9 cellular contexts compared by ENCODE assay signal in the genomic region with DNA sequence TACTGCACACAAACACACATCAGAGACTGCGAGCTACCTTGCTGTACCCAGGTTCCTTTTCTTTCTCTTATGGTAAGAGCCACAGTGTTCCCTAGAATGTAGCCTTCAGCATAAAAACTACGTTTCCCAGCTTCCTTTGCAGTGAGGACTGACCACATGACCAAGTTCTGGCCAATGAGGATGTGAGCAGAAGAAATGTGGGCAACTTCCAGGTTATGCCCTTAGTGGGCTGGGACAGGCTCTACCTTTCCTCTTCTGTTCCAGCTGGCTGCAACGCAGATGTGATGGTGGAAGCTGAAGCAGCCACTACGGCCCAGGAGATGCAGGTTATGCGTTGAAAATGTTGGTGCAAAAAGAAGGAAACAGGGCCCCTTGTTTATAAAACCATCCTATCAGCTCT. TPM values are rescaled to one million over a fixed set of nuclear protein-coding genes. Genes with fewer than 3 reads are reported as not detected.
DNase-seq lines count a peak whose midpoint lies in the region; ATAC-seq, FAIRE-seq and TF ChIP-seq lines count a peak whose summit lies in the region.
"Had no signal": no experiment of that assay in that cellular context is flagged by ENCODE, and none has a peak within 500 bp of the region (broad histone marks: within the 10 kb centered on the region; RNA-seq: fewer than 3 reads in every experiment).

No MANE protein-coding gene starts in this region.

- intact Hi-C loops in OCI-LY7 (cut with micrococcal nuclease; ENCODE audit: unreplicated experiment): no loop called here

- H3K27ac ChIP-seq in CD4-positive, CD25-positive, alpha-beta regulatory T cell (ENCODE audit: insufficient read depth, low read length, poor library complexity, severe bottlenecking): no peak overlapping the region
- no peak overlapping the region for H3K27ac ChIP-seq in OCI-LY7 (ENCODE audit: low read depth, low read length, poor library complexity, severe bottlenecking)
- H3K27ac ChIP-seq: parathyroid adenoma had no signal

- H4K20me1 ChIP-seq in OCI-LY7 (ENCODE audit: insufficient read depth, low read length): no peaks in the 10 kb centered on the region

- no peaks in the 10 kb centered on the region for H3K79me2 ChIP-seq in OCI-LY7 (ENCODE audit: insufficient read depth, low read depth, low read length)
- H3K79me2 ChIP-seq: parathyroid adenoma had no signal

- H3K27me3 Mint-ChIP-seq in CD4-positive, CD25-positive, alpha-beta regulatory T cell: no peaks in the 10 kb centered on the region

- no peaks in the 10 kb centered on the region for H3K4me1 ChIP-seq in CD4-positive, CD25-positive, alpha-beta regulatory T cell (ENCODE audit: control insufficient read depth, insufficient read depth, low read length, poor library complexity, severe bottlenecking)
- no peaks in the 10 kb centered on the region for H3K4me1 ChIP-seq in OCI-LY7 (ENCODE audit: insufficient read depth, low read length, poor library complexity, severe bottlenecking)
- H3K4me1 ChIP-seq: parathyroid adenoma had no signal

- POLR2A ChIA-PET in OCI-LY7 (lab: Charles Lee): interaction anchor here (0.6 kb wide), 1 partner anchor 1352 kb away, joined by 3 read pairs; a partner anchor contains a TSS

- no peak for TF ChIP-seq POLR2A in GM12892 (IDR thresholded peaks at IDR 0.05; ENCODE audit: low read depth, low read length)
- TF ChIP-seq POLR2A in erythroblast (IDR thresholded peaks at IDR 0.05; ENCODE audit: low read length): no peak

- H3K36me3 ChIP-seq in CD4-positive, CD25-positive, alpha-beta regulatory T cell (ENCODE audit: control insufficient read depth, insufficient read depth, low read length): peaks cover 81% of the 10 kb centered on the region
- H3K36me3 ChIP-seq in OCI-LY7 (ENCODE audit: insufficient read depth, low read length): peaks cover 46% of the 10 kb centered on the region; the same call in 1 of the 2 replicates

- BruUV-seq in OCI-LY7 (replicated peaks; lab: Mats Ljungman, UMichigan): no TSS peak

- peaks cover 54% of the 10 kb centered on the region for H3K36me3 Mint-ChIP-seq in CD4-positive, CD25-positive, alpha-beta regulatory T cell

- peak; percentile 69 for FAIRE-seq in GM12892 (lab: Jason Lieb, UNC)

- CTCF ChIA-PET in OCI-LY7 (lab: Charles Lee; ENCODE audit: unreplicated experiment): no interaction called here

- no peak for ATAC-seq in CD4-positive, CD25-positive, alpha-beta regulatory T cell (ENCODE audit: low read depth in 2 of 2)
- ATAC-seq in GM21526 (IDR thresholded peaks at IDR 0.05; ENCODE audit: low FRiP score, unreplicated experiment) (no peak), GM21723 (IDR thresholded peaks at IDR 0.05; ENCODE audit: unreplicated experiment) (no peak)

- H3K4me3 ChIP-seq in CD4-positive, CD25-positive, alpha-beta regulatory T cell (ENCODE audit: low read depth, low read length): no peak overlapping the region
- H3K4me3 ChIP-seq in OCI-LY7 (ENCODE audit: low read depth, low read length, poor library complexity, severe bottlenecking): no peak overlapping the region

- H3K9me2 ChIP-seq in OCI-LY7 (ENCODE audit: insufficient read depth, low read length): no peaks in the 10 kb centered on the region

- TF ChIP-seq CTCF in OCI-LY7 (conservative IDR thresholded peaks at IDR 0.05; ENCODE audit: low read length): no peak

- H2AFZ ChIP-seq in OCI-LY7 (ENCODE audit: low read length): no peak overlapping the region
- H2AFZ ChIP-seq: parathyroid adenoma had no signal

- H3K9me3 ChIP-seq in CD4-positive, CD25-positive, alpha-beta regulatory T cell (ENCODE audit: control insufficient read depth in 2 of 2, low read length in 2 of 2): no peaks in the 10 kb centered on the region
- H3K9me3 ChIP-seq in OCI-LY7 (ENCODE audit: low read length): no peaks in the 10 kb centered on the region

- no peak overlapping the region for H3K4me3 Mint-ChIP-seq in CD4-positive, CD25-positive, alpha-beta regulatory T cell

- peak in 2 of 3 donors; percentile 13 to 35 for DNase-seq in CD4-positive, CD25-positive, alpha-beta regulatory T cell
- peak; percentile 51 for DNase-seq in GM12892 (ENCODE audit: insufficient read length)
- peak; percentile 68 for DNase-seq in OCI-LY7 (ENCODE audit: low spot score)
- DNase-seq in erythroblast (lab: John Stamatoyannopoulos, UW): peak; percentile 30 to 60
- DNase-seq in mesenteric fat pad (ENCODE audit: low spot score): no peak
- DNase-seq in dedifferentiated amniotic fluid mesenchymal stem cell (ENCODE audit: extremely low spot score): no peak

- H3K9me3 Mint-ChIP-seq in CD4-positive, CD25-positive, alpha-beta regulatory T cell: peaks cover 0 to 1% (median 0%) of the 10 kb centered on the region in 7 donors

- no peaks in the 10 kb centered on the region for H3K27me3 ChIP-seq in CD4-positive, CD25-positive, alpha-beta regulatory T cell (ENCODE audit: control insufficient read depth, insufficient read depth, low read length)

- peaks cover 0 to 2% (median 0%) of the 10 kb centered on the region in 4 donors for H3K4me1 Mint-ChIP-seq in CD4-positive, CD25-positive, alpha-beta regulatory T cell

- peak overlapping the region in 1 of 3 donors; percentile 74 for H3K27ac Mint-ChIP-seq in CD4-positive, CD25-positive, alpha-beta regulatory T cell

- no peak overlapping the region for H3K4me2 ChIP-seq in OCI-LY7 (ENCODE audit: low read length)

RNA-seq across cellular contexts. Expression of a gene that starts 27.5 kb away (rescaled TPM):
- 99.4 TPM for total RNA-seq in CD4-positive, CD25-positive, alpha-beta regulatory T cell
- 10 to 100 TPM; 87.9 to 99.9 (median 91.4) TPM for polyA plus RNA-seq in CD4-positive, CD25-positive, alpha-beta regulatory T cell
- polyA plus RNA-seq in GM12892 (2012; ENCODE audit: missing spikeins): 26.5 TPM
- 34.5 and 39.9 TPM in 2 replicates for total RNA-seq in OCI-LY7 (2014; rRNA removed; shearing (Covaris generic))
- total RNA-seq in OCI-LY7 (2022) (47.3 and 62.7 TPM in 2 replicates), mesenteric fat pad (27.5 TPM)

RNA-seq across cellular contexts. Expression of a gene that starts 28.1 kb away (rescaled TPM):
- 7.5 TPM for total RNA-seq in CD4-positive, CD25-positive, alpha-beta regulatory T cell
- 1 to 10 TPM; 3.5 to 8.3 (median 4.8) TPM for polyA plus RNA-seq in CD4-positive, CD25-positive, alpha-beta regulatory T cell
- 5.9 TPM for polyA plus RNA-seq in GM12892 (2012; ENCODE audit: missing spikeins)
- 23.1 and 27.4 TPM in 2 replicates for total RNA-seq in OCI-LY7 (2014; rRNA removed; shearing (Covaris generic))
- total RNA-seq in OCI-LY7 (2022): 16.0 and 16.9 TPM in 2 replicates
- total RNA-seq in mesenteric fat pad: 6.8 TPM

RNA-seq across cellular contexts. Expression of a gene that starts 36.7 kb away (rescaled TPM):
- total RNA-seq in CD4-positive, CD25-positive, alpha-beta regulatory T cell: not detected
- not detected for polyA plus RNA-seq in CD4-positive, CD25-positive, alpha-beta regulatory T cell
- polyA plus RNA-seq in GM12892 (2012; ENCODE audit: missing spikeins): not detected
- not detected in 2 replicates for total RNA-seq in OCI-LY7 (2014; rRNA removed; shearing (Covaris generic))
- total RNA-seq in OCI-LY7 (2022) (not detected in 2 replicates), mesenteric fat pad (3.0 TPM)

Comparison
In these comparisons a context has a peak if more than half of its experiments do, and no peak if none do; other contexts are left out.
1. DNase-seq: peak in CD4-positive, CD25-positive, alpha-beta regulatory T cell (2 of 3), GM12892 (single experiment), OCI-LY7 (single experiment) and erythroblast (2 of 2); none in mesenteric fat pad (single experiment) and dedifferentiated amniotic fluid mesenchymal stem cell (single experiment).